Comparison of ENCODE assay signal across 18 cellular contexts in the genomic region with DNA sequence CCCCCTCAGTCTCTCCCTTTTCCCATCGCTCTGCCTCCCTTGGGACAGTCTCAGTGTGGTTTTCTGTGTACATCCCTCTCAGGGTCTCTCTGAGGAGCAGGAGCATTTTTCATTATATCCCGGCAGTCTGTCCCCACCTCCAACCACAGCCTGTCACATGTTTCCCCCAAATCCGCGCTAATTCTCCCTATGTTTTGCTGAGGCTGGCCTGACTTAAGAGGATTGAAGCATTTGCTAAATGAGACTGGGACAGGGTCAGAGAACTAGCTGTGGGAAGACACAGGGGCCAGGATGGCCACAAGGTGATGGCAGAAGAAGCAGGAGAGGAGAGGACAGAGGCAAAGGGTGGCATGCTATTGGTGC.
DNase-seq lines count a peak whose midpoint lies in the region; ATAC-seq, FAIRE-seq and TF ChIP-seq lines count a peak whose summit lies in the region.
"Had no signal": no experiment of that assay in that cellular context is flagged by ENCODE, and none has a peak within 500 bp of the region (broad histone marks: within the 10 kb centered on the region; RNA-seq: fewer than 3 reads in every experiment).

No MANE protein-coding gene starts in this region.

- no peak for TF ChIP-seq CTCF in WERI-Rb-1 (IDR thresholded peaks at IDR 0.05; ENCODE audit: low read depth, low read length)
- no peak for TF ChIP-seq CTCF in retinal pigment epithelial cell (conservative IDR thresholded peaks at IDR 0.05; ENCODE audit: low read depth, low read length)

- no peak for FAIRE-seq in H54 (lab: Jason Lieb, UNC)
- FAIRE-seq: GM12891, GM18507 had no signal

- ATAC-seq in GM18867 (IDR thresholded peaks at IDR 0.05; ENCODE audit: unreplicated experiment) = no peak
- ATAC-seq: CD8-positive, alpha-beta T cell had no signal

- DNase-seq in NCI-H82 (lab: John Stamatoyannopoulos, UW) (peak; percentile 99), WERI-Rb-1 (peak; percentile 93), retinal pigment epithelial cell (ENCODE audit: low read depth) (peak; percentile 44), kidney glomerular epithelial cell (lab: John Stamatoyannopoulos, UW) (no peak), H54 (ENCODE audit: insufficient read length, low spot score) (no peak)
- DNase-seq: Caco-2; CD4-positive, CD25-positive, alpha-beta regulatory T cell; CD8-positive, alpha-beta T cell; DMS53; DMS79 treated with DMSO at 0.1 percent for 48 hours; GF-D8; GOT3; H9 had no signal

- no peaks in the 10 kb centered on the region for H3K9me3 ChIP-seq in WERI-Rb-1 (ENCODE audit: severe bottlenecking)
- H3K9me3 ChIP-seq: Caco-2 had no signal

- peak overlapping the region; percentile 99 for H3K27ac ChIP-seq in WERI-Rb-1
- H3K27ac ChIP-seq: BLaER1, C4-2B had no signal

- peak overlapping the region; percentile 33 for H3K4me3 ChIP-seq in WERI-Rb-1 (ENCODE audit: low read depth, low read length)
- H3K4me3 ChIP-seq in retinal pigment epithelial cell (ENCODE audit: low read length) = no peak overlapping the region
- H3K4me3 ChIP-seq: BLaER1 had no signal

- H3K27me3 ChIP-seq in WERI-Rb-1 (ENCODE audit: insufficient read depth, low read depth, severe bottlenecking) = no peaks in the 10 kb centered on the region
- H3K27me3 ChIP-seq: BLaER1 had no signal

- no peaks in the 10 kb centered on the region for H3K36me3 ChIP-seq in WERI-Rb-1
- H3K36me3 ChIP-seq: BLaER1 had no signal

- TF ChIP-seq POLR2A in H54 (IDR thresholded peaks at IDR 0.05; ENCODE audit: low read depth, low read length) = no peak

Comparison
In these comparisons a context has a peak if more than half of its experiments do, and no peak if none do; other contexts are left out.
1. DNase-seq: peak in NCI-H82 (single experiment), WERI-Rb-1 (single experiment) and retinal pigment epithelial cell (single experiment); none in kidney glomerular epithelial cell (single experiment) and H54 (single experiment).